In genomic region chr6:6656287-6656686, GRCh38 we compare ENCODE assay signal across 14 cellular contexts.
DNase-seq lines count a peak whose midpoint lies in the region; ATAC-seq and TF ChIP-seq lines count a peak whose summit lies in the region.
"Had no signal": no experiment of that assay in that cellular context is flagged by ENCODE, and none has a peak within 500 bp of the region (broad histone marks: within the 10 kb centered on the region; RNA-seq: fewer than 3 reads in every experiment).

No MANE protein-coding gene starts in this region.

- no peaks in the 10 kb centered on the region for H3K9me2 ChIP-seq in Loucy (replicated peaks; ENCODE audit: low read depth, low read length)

- no peak for DNase-seq in activated naive CD4-positive, alpha-beta T cell treated with Interleukin-2 at 50 U/mL for 16 hours
- DNase-seq in stimulated activated naive CD8-positive, alpha-beta T cell treated with anti-CD3 and anti-CD28 coated beads, Interleukin-15, amount 100 ng/mL, for 72 hours: peak in 1 of 2 donors; percentile 19
- DNase-seq in kidney glomerular epithelial cell (lab: John Stamatoyannopoulos, UW): no peak
- DNase-seq in type B pancreatic cell (ENCODE audit: extremely low spot score, unreplicated experiment): no peak
- DNase-seq: hippocampal formation, SHP77, small intestine had no signal

- H3K4me1 ChIP-seq in Loucy (ENCODE audit: insufficient read depth, low read length, poor library complexity, severe bottlenecking): peaks cover 58% of the 10 kb centered on the region

- no peaks in the 10 kb centered on the region for H3K9me3 ChIP-seq in Loucy (ENCODE audit: insufficient read depth, low read depth, low read length)
- H3K9me3 ChIP-seq: esophagus muscularis mucosa, suprapubic skin had no signal

- H3K9ac ChIP-seq in Loucy (ENCODE audit: low read depth, low read length, poor library complexity, severe bottlenecking): peak overlapping the region; percentile 1

- H2AFZ ChIP-seq in Loucy (ENCODE audit: low read length): no peak overlapping the region

- H3K4me3 Mint-ChIP-seq in activated naive CD4-positive, alpha-beta T cell treated with anti-CD3 and anti-CD28 coated beads, Interleukin-2, amount 50 U/mL, for 24 hours: no peak overlapping the region
- no peak overlapping the region for H3K4me3 Mint-ChIP-seq in dendritic cell treated with granulocyte-macrophage colony-stimulating factor and Interleukin-4, amounts not matched to agents 40 ng/mL and 50 ng/mL, for 4 days
- H3K4me3 Mint-ChIP-seq in stimulated activated naive CD8-positive, alpha-beta T cell treated with anti-CD3 and anti-CD28 coated beads, Interleukin-15, amount 100 ng/mL, for 72 hours: peak overlapping the region in 1 of 2 donors; percentile 46
- no peak overlapping the region for H3K4me3 Mint-ChIP-seq in type B pancreatic cell

- peaks cover 90% of the 10 kb centered on the region for H3K4me1 Mint-ChIP-seq in activated naive CD4-positive, alpha-beta T cell treated with anti-CD3 and anti-CD28 coated beads, Interleukin-2, amount 50 U/mL, for 24 hours
- H3K4me1 Mint-ChIP-seq in dendritic cell treated with granulocyte-macrophage colony-stimulating factor and Interleukin-4, amounts not matched to agents 40 ng/mL and 50 ng/mL, for 4 days (ENCODE audit: low read depth): peaks cover 91% of the 10 kb centered on the region
- peaks cover 97% of the 10 kb centered on the region for H3K4me1 Mint-ChIP-seq in stimulated activated naive CD8-positive, alpha-beta T cell treated with anti-CD3 and anti-CD28 coated beads, Interleukin-15, amount 100 ng/mL, for 72 hours
- H3K4me1 Mint-ChIP-seq in type B pancreatic cell (ENCODE audit: unreplicated experiment): peaks cover 15% of the 10 kb centered on the region

- peak overlapping the region; percentile 5 for H3K4me2 ChIP-seq in Loucy (ENCODE audit: low read depth, low read length, poor library complexity, severe bottlenecking)

- H3K4me3 ChIP-seq in Loucy (ENCODE audit: low read length, poor library complexity, severe bottlenecking): no peak overlapping the region
- H3K4me3 ChIP-seq: coronary artery, esophagus muscularis mucosa, suprapubic skin had no signal

- H3K27me3 Mint-ChIP-seq in activated naive CD4-positive, alpha-beta T cell treated with anti-CD3 and anti-CD28 coated beads, Interleukin-2, amount 50 U/mL, for 24 hours: no peaks in the 10 kb centered on the region
- H3K27me3 Mint-ChIP-seq in dendritic cell treated with granulocyte-macrophage colony-stimulating factor and Interleukin-4, amounts not matched to agents 40 ng/mL and 50 ng/mL, for 4 days: no peaks in the 10 kb centered on the region
- H3K27me3 Mint-ChIP-seq in stimulated activated naive CD8-positive, alpha-beta T cell treated with anti-CD3 and anti-CD28 coated beads, Interleukin-15, amount 100 ng/mL, for 72 hours: no peaks in the 10 kb centered on the region
- peaks cover 3% of the 10 kb centered on the region for H3K27me3 Mint-ChIP-seq in type B pancreatic cell

- TF ChIP-seq CTCF in Loucy (conservative IDR thresholded peaks at IDR 0.05; ENCODE audit: low read length): no peak
- TF ChIP-seq CTCF in type B pancreatic cell (conservative IDR thresholded peaks at IDR 0.05): no peak

- H3K9me3 Mint-ChIP-seq in activated naive CD4-positive, alpha-beta T cell treated with anti-CD3 and anti-CD28 coated beads, Interleukin-2, amount 50 U/mL, for 24 hours: no peaks in the 10 kb centered on the region
- no peaks in the 10 kb centered on the region for H3K9me3 Mint-ChIP-seq in dendritic cell treated with granulocyte-macrophage colony-stimulating factor and Interleukin-4, amounts not matched to agents 40 ng/mL and 50 ng/mL, for 4 days
- H3K9me3 Mint-ChIP-seq in stimulated activated naive CD8-positive, alpha-beta T cell treated with anti-CD3 and anti-CD28 coated beads, Interleukin-15, amount 100 ng/mL, for 72 hours: no peaks in the 10 kb centered on the region
- no peaks in the 10 kb centered on the region for H3K9me3 Mint-ChIP-seq in type B pancreatic cell

- intact Hi-C loops in dendritic cell treated with granulocyte-macrophage colony-stimulating factor and Interleukin-4, amounts not matched to agents 40 ng/mL and 50 ng/mL, for 4 days (cut with micrococcal nuclease): loop anchor here (5.0 kb wide), 2 partner anchors 64 to 99 kb away; no protein-coding TSS in a partner anchor

- peak; percentile 35 for ATAC-seq in stimulated activated naive CD8-positive, alpha-beta T cell treated with anti-CD3 and anti-CD28 coated beads, Interleukin-15, amount 100 ng/mL, for 72 hours
- ATAC-seq in HG03378 (IDR thresholded peaks at IDR 0.05; ENCODE audit: unreplicated experiment): no peak

- no peaks in the 10 kb centered on the region for H3K79me2 ChIP-seq in Loucy (ENCODE audit: insufficient read depth, low read length)

- H3K27me3 ChIP-seq in Loucy (ENCODE audit: insufficient read depth, low read length, poor library complexity, severe bottlenecking): no peaks in the 10 kb centered on the region
- H3K27me3 ChIP-seq: esophagus muscularis mucosa, suprapubic skin had no signal

- no peaks in the 10 kb centered on the region for H3K36me3 ChIP-seq in Loucy (ENCODE audit: insufficient read depth, low read length)
- H3K36me3 ChIP-seq: esophagus muscularis mucosa, suprapubic skin had no signal

- peak overlapping the region; percentile 55 for H3K27ac Mint-ChIP-seq in activated naive CD4-positive, alpha-beta T cell treated with anti-CD3 and anti-CD28 coated beads, Interleukin-2, amount 50 U/mL, for 24 hours
- H3K27ac Mint-ChIP-seq in dendritic cell treated with granulocyte-macrophage colony-stimulating factor and Interleukin-4, amounts not matched to agents 40 ng/mL and 50 ng/mL, for 4 days: peak overlapping the region; percentile 84
- H3K27ac Mint-ChIP-seq in stimulated activated naive CD8-positive, alpha-beta T cell treated with anti-CD3 and anti-CD28 coated beads, Interleukin-15, amount 100 ng/mL, for 72 hours: peak overlapping the region; percentile 99 to 100
- H3K27ac Mint-ChIP-seq in type B pancreatic cell: no peak overlapping the region

- H3F3A ChIP-seq in Loucy (ENCODE audit: low read depth): no peaks in the 10 kb centered on the region

- peaks cover 2% of the 10 kb centered on the region for H3K36me3 Mint-ChIP-seq in activated naive CD4-positive, alpha-beta T cell treated with anti-CD3 and anti-CD28 coated beads, Interleukin-2, amount 50 U/mL, for 24 hours
- H3K36me3 Mint-ChIP-seq in dendritic cell treated with granulocyte-macrophage colony-stimulating factor and Interleukin-4, amounts not matched to agents 40 ng/mL and 50 ng/mL, for 4 days (ENCODE audit: low read depth): peaks cover 28% of the 10 kb centered on the region
- H3K36me3 Mint-ChIP-seq in type B pancreatic cell: no peaks in the 10 kb centered on the region

- no peaks in the 10 kb centered on the region for H4K20me1 ChIP-seq in Loucy (ENCODE audit: insufficient read depth, low read length, poor library complexity, severe bottlenecking)
